ENCODE assay signal across 8 cellular contexts in genomic region chr3:197002701-197003454, GRCh38. TPM values are rescaled to one million over a fixed set of nuclear protein-coding genes. Genes with fewer than 3 reads are reported as not detected.
DNase-seq lines count a peak whose midpoint lies in the region; ATAC-seq, FAIRE-seq and TF ChIP-seq lines count a peak whose summit lies in the region.

No MANE protein-coding gene starts in this region.

- peak; percentile 93 for DNase-seq in DMS53 (lab: John Stamatoyannopoulos, UW)
- peak; percentile 69 for DNase-seq in RCC 7860 (ENCODE audit: low spot score)
- DNase-seq in activated naive CD4-positive, alpha-beta T cell (lab: John Stamatoyannopoulos, UW) = peak; percentile 27 to 73 (median 48)
- peak; percentile 68 for DNase-seq in globus pallidus (ENCODE audit: low spot score)
- DNase-seq in osteoblast (ENCODE audit: insufficient read length, low spot score, missing footprints) = peak; percentile 100

- H3K4me2 ChIP-seq in osteoblast (ENCODE audit: insufficient read depth, low read length) = peak overlapping the region; percentile 83

- ATAC-seq in GM21423 (IDR thresholded peaks at IDR 0.05; ENCODE audit: unreplicated experiment) = peak; percentile 71

- FAIRE-seq in RCC 7860 (lab: Jason Lieb, UNC) = no peak

- no peaks in the 10 kb centered on the region for H4K20me1 ChIP-seq in osteoblast (ENCODE audit: insufficient read depth, low read length)

- H3K36me3 ChIP-seq in HUES48 (ENCODE audit: control insufficient read depth, insufficient read depth, low read length) = no peaks in the 10 kb centered on the region
- no peaks in the 10 kb centered on the region for H3K36me3 ChIP-seq in osteoblast (ENCODE audit: insufficient read depth, low read length)
- H3K36me3 ChIP-seq in thymus (ENCODE audit: control insufficient read depth, insufficient read depth) = no peaks in the 10 kb centered on the region

- H3K4me1 ChIP-seq in HUES48 (ENCODE audit: control insufficient read depth, insufficient read depth, low read length) = peaks cover 6% of the 10 kb centered on the region
- H3K4me1 ChIP-seq in osteoblast (ENCODE audit: insufficient read depth, low read length) = peaks cover 8% of the 10 kb centered on the region
- peaks cover 18% of the 10 kb centered on the region for H3K4me1 ChIP-seq in thymus (ENCODE audit: control insufficient read depth, insufficient read depth, low read length)

- WGBS in thymus = under 1% methylated on average over 113 of the region's 113 CpGs

- TF ChIP-seq CTCF in osteoblast (IDR thresholded peaks at IDR 0.05; ENCODE audit: extremely low read depth, low read depth, low read length) = peak; percentile 51

- H3K27ac ChIP-seq in HUES48 (ENCODE audit: low read depth, low read length) = no peak overlapping the region
- H3K27ac ChIP-seq in osteoblast (ENCODE audit: low read depth, low read length) = peak overlapping the region; percentile 41
- peak overlapping the region; percentile 74 for H3K27ac ChIP-seq in thymus (ENCODE audit: low read depth)

- H3K79me2 ChIP-seq in osteoblast (ENCODE audit: insufficient read depth, low read length) = no peaks in the 10 kb centered on the region

- H3K9ac ChIP-seq in HUES48 (ENCODE audit: low read depth, low read length) = no peak overlapping the region; the same call in 1 of the 2 replicates

- H3K27me3 ChIP-seq in HUES48 (ENCODE audit: control insufficient read depth, insufficient read depth, low read length) (peaks cover 23% of the 10 kb centered on the region), osteoblast (ENCODE audit: insufficient read depth, low read length) (no peaks in the 10 kb centered on the region), thymus (ENCODE audit: control insufficient read depth, insufficient read depth) (no peaks in the 10 kb centered on the region)

- H3K9me3 ChIP-seq in HUES48 (ENCODE audit: control insufficient read depth, insufficient read depth, low read length) = no peaks in the 10 kb centered on the region
- H3K9me3 ChIP-seq in osteoblast (ENCODE audit: low read depth, low read length) = no peaks in the 10 kb centered on the region
- H3K9me3 ChIP-seq in thymus (ENCODE audit: control insufficient read depth) = no peaks in the 10 kb centered on the region

- peak overlapping the region; percentile 49; the same call in 1 of the 2 replicates for H3K4me3 ChIP-seq in HUES48 (ENCODE audit: low read depth, low read length)
- peak overlapping the region; percentile 72 for H3K4me3 ChIP-seq in osteoblast (ENCODE audit: insufficient read depth, low read length)
- peak overlapping the region; percentile 70 for H3K4me3 ChIP-seq in thymus (ENCODE audit: low read length)

- peak overlapping the region; percentile 70 for H2AFZ ChIP-seq in osteoblast (ENCODE audit: low read length)

RNA-seq across cellular contexts. Expression of gene MELTF, which starts 26.7 kb away (rescaled TPM):
- 2.4 and 5.1 TPM in 2 replicates for total RNA-seq in osteoblast
- polyA plus RNA-seq in thymus = 3.2 TPM

RNA-seq across cellular contexts. Expression of gene PIGZ, which starts 34.2 kb away (rescaled TPM):
- total RNA-seq in osteoblast = 2.9 and 4.0 TPM in 2 replicates
- polyA plus RNA-seq in thymus = 3.4 TPM

Comparison
In these comparisons a context has a peak if more than half of its experiments do, and no peak if none do; other contexts are left out.
1. DNase-seq: peak in every context shown above with its lines; median percentile 100 in osteoblast; 93 in DMS53; 69 in RCC 7860; 68 in globus pallidus; 48 in activated naive CD4-positive, alpha-beta T cell.